ENCODE assay signal across 1 cellular context in the genomic region with DNA sequence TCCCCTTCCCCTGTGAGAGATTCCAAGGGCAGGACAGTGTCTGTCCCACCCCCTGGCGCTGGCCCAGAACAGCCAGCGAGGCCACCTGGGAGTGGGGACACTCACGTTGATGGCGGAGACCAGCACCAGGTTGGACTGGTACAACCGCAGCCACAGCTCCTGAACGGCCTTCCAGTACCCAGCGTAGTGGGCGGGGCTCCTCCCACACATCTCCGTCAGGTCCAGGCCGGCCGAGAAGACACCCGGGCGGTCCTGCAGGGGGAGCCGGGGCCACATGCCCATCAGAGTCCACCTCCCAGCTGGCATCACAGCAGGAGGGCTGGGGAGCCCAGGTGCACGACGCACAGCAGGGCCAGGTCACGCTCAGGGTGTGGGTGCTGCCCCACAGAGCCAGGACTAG.
A peak's percentile ranks its signal among the peaks of the same experiment; 100 is the strongest.
TF ChIP-seq lines count a peak whose summit lies in the region.

No MANE protein-coding gene starts in this region.

TF ChIP-seq in HEK293, 187 proteins besides CTCF, POLR2A, EP300 and RAD21 (continued from another document):
- TF ChIP-seq, protein P1, sequence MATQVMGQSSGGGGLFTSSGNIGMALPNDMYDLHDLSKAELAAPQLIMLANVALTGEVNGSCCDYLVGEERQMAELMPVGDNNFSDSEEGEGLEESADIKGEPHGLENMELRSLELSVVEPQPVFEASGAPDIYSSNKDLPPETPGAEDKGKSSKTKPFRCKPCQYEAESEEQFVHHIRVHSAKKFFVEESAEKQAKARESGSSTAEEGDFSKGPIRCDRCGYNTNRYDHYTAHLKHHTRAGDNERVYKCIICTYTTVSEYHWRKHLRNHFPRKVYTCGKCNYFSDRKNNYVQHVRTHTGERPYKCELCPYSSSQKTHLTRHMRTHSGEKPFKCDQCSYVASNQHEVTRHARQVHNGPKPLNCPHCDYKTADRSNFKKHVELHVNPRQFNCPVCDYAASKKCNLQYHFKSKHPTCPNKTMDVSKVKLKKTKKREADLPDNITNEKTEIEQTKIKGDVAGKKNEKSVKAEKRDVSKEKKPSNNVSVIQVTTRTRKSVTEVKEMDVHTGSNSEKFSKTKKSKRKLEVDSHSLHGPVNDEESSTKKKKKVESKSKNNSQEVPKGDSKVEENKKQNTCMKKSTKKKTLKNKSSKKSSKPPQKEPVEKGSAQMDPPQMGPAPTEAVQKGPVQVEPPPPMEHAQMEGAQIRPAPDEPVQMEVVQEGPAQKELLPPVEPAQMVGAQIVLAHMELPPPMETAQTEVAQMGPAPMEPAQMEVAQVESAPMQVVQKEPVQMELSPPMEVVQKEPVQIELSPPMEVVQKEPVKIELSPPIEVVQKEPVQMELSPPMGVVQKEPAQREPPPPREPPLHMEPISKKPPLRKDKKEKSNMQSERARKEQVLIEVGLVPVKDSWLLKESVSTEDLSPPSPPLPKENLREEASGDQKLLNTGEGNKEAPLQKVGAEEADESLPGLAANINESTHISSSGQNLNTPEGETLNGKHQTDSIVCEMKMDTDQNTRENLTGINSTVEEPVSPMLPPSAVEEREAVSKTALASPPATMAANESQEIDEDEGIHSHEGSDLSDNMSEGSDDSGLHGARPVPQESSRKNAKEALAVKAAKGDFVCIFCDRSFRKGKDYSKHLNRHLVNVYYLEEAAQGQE (tag by site-specific recombination; IDR thresholded peaks at IDR 0.05): no peak
- TF ChIP-seq TCF7L2 (IDR thresholded peaks at IDR 0.05; ENCODE audit: borderline replicate concordance, low read depth, low read length) (no peak), ZNF175 (tag by site-specific recombination; IDR thresholded peaks at IDR 0.05) (no peak), ZNF670 (tag by site-specific recombination; IDR thresholded peaks at IDR 0.05; ENCODE audit: low read depth) (no peak), ZNF155 (tag by site-specific recombination; IDR thresholded peaks at IDR 0.05) (no peak), KLF9 (tag by site-specific recombination; IDR thresholded peaks at IDR 0.05; ENCODE audit: low read depth) (0 out of 2 replicates have a peak, but pooled peaks have one; percentile 31)
- TF ChIP-seq, protein P2, sequence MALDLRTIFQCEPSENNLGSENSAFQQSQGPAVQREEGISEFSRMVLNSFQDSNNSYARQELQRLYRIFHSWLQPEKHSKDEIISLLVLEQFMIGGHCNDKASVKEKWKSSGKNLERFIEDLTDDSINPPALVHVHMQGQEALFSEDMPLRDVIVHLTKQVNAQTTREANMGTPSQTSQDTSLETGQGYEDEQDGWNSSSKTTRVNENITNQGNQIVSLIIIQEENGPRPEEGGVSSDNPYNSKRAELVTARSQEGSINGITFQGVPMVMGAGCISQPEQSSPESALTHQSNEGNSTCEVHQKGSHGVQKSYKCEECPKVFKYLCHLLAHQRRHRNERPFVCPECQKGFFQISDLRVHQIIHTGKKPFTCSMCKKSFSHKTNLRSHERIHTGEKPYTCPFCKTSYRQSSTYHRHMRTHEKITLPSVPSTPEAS (tag by site-specific recombination; IDR thresholded peaks at IDR 0.05): no peak
